Comparison of ENCODE assay signal across 22 cellular contexts in genomic region chr5:20949636-20950035, GRCh38.
DNase-seq lines count a peak whose midpoint lies in the region; ATAC-seq and TF ChIP-seq lines count a peak whose summit lies in the region.
"Had no signal": no experiment of that assay in that cellular context is flagged by ENCODE, and none has a peak within 500 bp of the region (broad histone marks: within the 10 kb centered on the region; RNA-seq: fewer than 3 reads in every experiment).

No MANE protein-coding gene starts in this region.

- no peaks in the 10 kb centered on the region for H3K36me3 ChIP-seq in cardiac muscle cell
- no peaks in the 10 kb centered on the region for H3K36me3 ChIP-seq in neural progenitor cell

- H3K4me3 ChIP-seq in cardiac muscle cell (no peak overlapping the region), choroid plexus epithelial cell (ENCODE audit: low read depth, low read length) (no peak overlapping the region), neural progenitor cell (no peak overlapping the region)

- H3K27ac Mint-ChIP-seq in neural progenitor cell, result peak overlapping the region; percentile 42
- H3K27ac Mint-ChIP-seq: CD8-positive, alpha-beta T cell had no signal

- H2AFZ ChIP-seq in neural progenitor cell (replicated peaks), result peak overlapping the region; percentile 73

- peaks cover 3% of the 10 kb centered on the region for H3K4me1 Mint-ChIP-seq in neural progenitor cell

- H3K4me3 Mint-ChIP-seq in neural progenitor cell, result no peak overlapping the region
- H3K4me3 Mint-ChIP-seq: CD8-positive, alpha-beta T cell had no signal

- H3K9me3 ChIP-seq in cardiac muscle cell (ENCODE audit: low read depth) (no peaks in the 10 kb centered on the region), neural progenitor cell (ENCODE audit: low read depth) (no peaks in the 10 kb centered on the region)

- DNase-seq in cardiac muscle cell (ENCODE audit: low read depth in 1 of 2, low spot score in 1 of 2) (peak in 1 of 2 donors; percentile 49), Right ventricle myocardium superior (no peak), choroid plexus epithelial cell (ENCODE audit: low read depth) (peak; percentile 10), neural progenitor cell (ENCODE audit: low spot score) (peak; percentile 3), T-helper 2 cell (no peak), activated gamma-delta T cell treated with Interleukin-2 at 50 U/mL for 16 hours (no peak)
- DNase-seq: C1 segment of cervical spinal cord; CD8-positive, alpha-beta T cell; DMS153; KBM-7; NCI-H1092 treated with DMSO at 0.1 percent for 48 hours; NCI-H1436 treated with DMSO at 0.1 percent for 48 hours; NCI-H1930; NCI-H2227 treated with DMSO at 0.1 percent for 48 hours; NCI-H510A treated with DMSO at 0.1 percent for 48 hours; NCI-H748 treated with DMSO at 0.1 percent for 48 hours; NK-92 treated with Interleukin-12 subunit alpha and Interleukin-12 subunit beta, amount 100 ng/mL, for 24 hours had no signal

- peak overlapping the region; percentile 54 for H3K27ac ChIP-seq in cardiac muscle cell
- H3K27ac ChIP-seq in neural progenitor cell, result no peak overlapping the region
- H3K27ac ChIP-seq: 22Rv1 had no signal

- no peaks in the 10 kb centered on the region for H3K36me3 Mint-ChIP-seq in neural progenitor cell
- H3K36me3 Mint-ChIP-seq: CD8-positive, alpha-beta T cell had no signal

- no peak overlapping the region for H3K4me2 ChIP-seq in neural progenitor cell

- H4K20me1 ChIP-seq in neural progenitor cell (ENCODE audit: low read depth), result no peaks in the 10 kb centered on the region

- TF ChIP-seq CTCF in cardiac muscle cell (IDR thresholded peaks at IDR 0.05; ENCODE audit: low read depth, low read length) (no peak), choroid plexus epithelial cell (conservative IDR thresholded peaks at IDR 0.05; ENCODE audit: low read depth, low read length) (no peak), neural progenitor cell (IDR thresholded peaks at IDR 0.05) (no peak)

- H3K9me3 Mint-ChIP-seq in neural progenitor cell, result peaks cover 4% of the 10 kb centered on the region

- H3K79me2 ChIP-seq in neural progenitor cell (ENCODE audit: low read depth), result no peaks in the 10 kb centered on the region

- ATAC-seq in Right ventricle myocardium superior (ENCODE audit: poor library complexity), result no peak
- no peak for ATAC-seq in HG03460 (IDR thresholded peaks at IDR 0.05; ENCODE audit: unreplicated experiment)
- no peak for ATAC-seq in HG02610 (IDR thresholded peaks at IDR 0.05; ENCODE audit: unreplicated experiment)
- ATAC-seq: CD8-positive, alpha-beta T cell; Panc1; SK-N-SH treated with all-trans-retinoic acid at 6 μM for 48 hours had no signal

- H3K4me1 ChIP-seq in cardiac muscle cell (ENCODE audit: low read depth), result peaks cover 12% of the 10 kb centered on the region
- peaks cover 9% of the 10 kb centered on the region for H3K4me1 ChIP-seq in neural progenitor cell

- H3F3A ChIP-seq in neural progenitor cell (ENCODE audit: low read depth), result no peaks in the 10 kb centered on the region

- H3K27me3 ChIP-seq in cardiac muscle cell (no peaks in the 10 kb centered on the region), neural progenitor cell (no peaks in the 10 kb centered on the region)

- H3K9ac ChIP-seq in neural progenitor cell, result no peak overlapping the region

- intact Hi-C loops in Right ventricle myocardium superior (cut with DNase I), result no loop called here

- H3K27me3 Mint-ChIP-seq in neural progenitor cell (ENCODE audit: insufficient read depth, low read depth), result no peaks in the 10 kb centered on the region

Comparison
In these comparisons a context has a peak if more than half of its experiments do, and no peak if none do; other contexts are left out.
1. DNase-seq: peak in choroid plexus epithelial cell (single experiment) and neural progenitor cell (single experiment); none in Right ventricle myocardium superior (single experiment), T-helper 2 cell (0 of 5) and activated gamma-delta T cell treated with Interleukin-2 at 50 U/mL for 16 hours (single experiment).